10 cellular contexts compared by ENCODE assay signal in genomic region chr12:12779529-12779928, GRCh38. TPM values are rescaled to one million over a fixed set of nuclear protein-coding genes. Genes with fewer than 3 reads are reported as not detected.
DNase-seq lines count a peak whose midpoint lies in the region; ATAC-seq and TF ChIP-seq lines count a peak whose summit lies in the region.
"Had no signal": no experiment of that assay in that cellular context is flagged by ENCODE, and none has a peak within 500 bp of the region (broad histone marks: within the 10 kb centered on the region; RNA-seq: fewer than 3 reads in every experiment).

No MANE protein-coding gene starts in this region.

- no peak for ATAC-seq in HG03108 (IDR thresholded peaks at IDR 0.05; ENCODE audit: unreplicated experiment)

- H3K27ac ChIP-seq in ascending aorta (no peak overlapping the region), vagina (no peak overlapping the region)
- H3K27ac ChIP-seq: BLaER1, WERI-Rb-1 had no signal

- intact Hi-C loops in ascending aorta (cut with DNase I) (no loop called here), vagina (cut with DNase I) (no loop called here)

- H3K4me3 ChIP-seq in fibroblast of mammary gland (ENCODE audit: control insufficient read depth, low read depth, low read length) (no peak overlapping the region), ascending aorta (no peak overlapping the region), vagina (no peak overlapping the region)
- H3K4me3 ChIP-seq: BLaER1 had no signal

- H3K9me3 ChIP-seq in ascending aorta (no peaks in the 10 kb centered on the region), vagina (no peaks in the 10 kb centered on the region)
- H3K9me3 ChIP-seq: BLaER1 had no signal

- TF ChIP-seq POLR2A in vagina (IDR thresholded peaks at IDR 0.05), result no peak

- H3K4me1 ChIP-seq in ascending aorta (no peaks in the 10 kb centered on the region), vagina (no peaks in the 10 kb centered on the region)

- H3K36me3 ChIP-seq in ascending aorta, result no peaks in the 10 kb centered on the region
- no peaks in the 10 kb centered on the region for H3K36me3 ChIP-seq in vagina
- H3K36me3 ChIP-seq: WERI-Rb-1 had no signal

- TF ChIP-seq CTCF in fibroblast of mammary gland (conservative IDR thresholded peaks at IDR 0.05; ENCODE audit: control insufficient read depth, insufficient read depth, low read depth, low read length) (no peak), ascending aorta (IDR thresholded peaks at IDR 0.05) (no peak), vagina (IDR thresholded peaks at IDR 0.05) (no peak)

- peak; percentile 35 for DNase-seq in SIG-M5 treated with dmso at 0.1 percent for 504 hours (lab: John Stamatoyannopoulos, UW; ENCODE audit: unreplicated experiment)
- no peak for DNase-seq in SIG-M5 (lab: John Stamatoyannopoulos, UW)
- DNase-seq in NCI-H69 (lab: John Stamatoyannopoulos, UW), result peak; percentile 91
- peak; percentile 92 for DNase-seq in fibroblast of mammary gland (ENCODE audit: low read depth)
- peak; percentile 62 for DNase-seq in smooth muscle cell of the brain vasculature (ENCODE audit: low read depth, low spot score)
- no peak for DNase-seq in ascending aorta (ENCODE audit: low spot score in 2 of 2)
- no peak for DNase-seq in vagina (ENCODE audit: extremely low spot score in 2 of 2)
- DNase-seq: WERI-Rb-1 had no signal

- H3K27me3 ChIP-seq in ascending aorta, result no peaks in the 10 kb centered on the region
- H3K27me3 ChIP-seq in vagina, result no peaks in the 10 kb centered on the region
- H3K27me3 ChIP-seq: BLaER1 had no signal

RNA-seq across cellular contexts. Expression of gene APOLD1, which starts 5.9 kb away (rescaled TPM):
- total RNA-seq in ascending aorta (189 TPM), vagina (127 TPM)

RNA-seq across cellular contexts. Expression of gene DDX47, which starts 33.6 kb away (rescaled TPM):
- total RNA-seq in ascending aorta, result 36.4 TPM
- total RNA-seq in vagina, result 42.0 TPM

Comparison
In these comparisons a context has a peak if more than half of its experiments do, and no peak if none do; other contexts are left out.
1. DNase-seq: peak in SIG-M5 treated with dmso at 0.1 percent for 504 hours (single experiment), NCI-H69 (single experiment), fibroblast of mammary gland (single experiment) and smooth muscle cell of the brain vasculature (single experiment); none in SIG-M5 (single experiment), ascending aorta (0 of 2) and vagina (0 of 2).